ENCODE assay signal across 8 cellular contexts in genomic region chr20:32902456-32903420, GRCh38. TPM values are rescaled to one million over a fixed set of nuclear protein-coding genes. Genes with fewer than 3 reads are reported as not detected.
DNase-seq lines count a peak whose midpoint lies in the region; ATAC-seq, FAIRE-seq and TF ChIP-seq lines count a peak whose summit lies in the region.

No MANE protein-coding gene starts in this region.

- no peaks in the 10 kb centered on the region for H3K36me3 Mint-ChIP-seq in Caco-2 (ENCODE audit: insufficient read depth, unreplicated experiment)

- TF ChIP-seq CTCF in Caco-2 (IDR thresholded peaks at IDR 0.05; ENCODE audit: insufficient read depth in 1 of 2, low read depth in 1 of 2, low read length in 1 of 2, severe bottlenecking in 1 of 2, unreplicated experiment in 1 of 2) (peak; percentile 99 to 100), psoas muscle (IDR thresholded peaks at IDR 0.05) (peak; percentile 90)

- H3K27me3 ChIP-seq in Caco-2 (replicated peaks; ENCODE audit: control insufficient read depth, insufficient read depth, low read length) (no peaks in the 10 kb centered on the region), SJCRH30 (no peaks in the 10 kb centered on the region), psoas muscle (ENCODE audit: insufficient read depth in 3 of 3, low read length in 2 of 3) (no peaks in the 10 kb centered on the region)

- POLR2A ChIA-PET in Caco-2 (lab: Charles Lee): no interaction called here

- H3K9me3 ChIP-seq in Caco-2 (no peaks in the 10 kb centered on the region), SJCRH30 (replicated peaks) (no peaks in the 10 kb centered on the region), psoas muscle (no peaks in the 10 kb centered on the region)

- no TSS peak for BruUV-seq in Caco-2 (replicated peaks; lab: Mats Ljungman, UMichigan)

- no peaks in the 10 kb centered on the region for H3K9me3 Mint-ChIP-seq in Caco-2 (ENCODE audit: unreplicated experiment)

- 63 to 65% (median 64%) methylated on average over 25 of the region's 25 CpGs for WGBS in psoas muscle, 3 donors

- ATAC-seq in psoas muscle: peak; percentile 64 to 83 (median 72)

- H3K27ac ChIP-seq in SJCRH30: no peak overlapping the region
- no peak overlapping the region for H3K27ac ChIP-seq in psoas muscle

- DNase-seq in Caco-2 (peak; percentile 76 to 80), HTR-8/SVneo (ENCODE audit: insufficient read length, low spot score) (peak; percentile 87), SJCRH30 (peak; percentile 47 to 69), globus pallidus (ENCODE audit: low spot score) (peak; percentile 62), psoas muscle (peak; percentile 46 to 68), islet precursor cell (no peak), dedifferentiated amniotic fluid mesenchymal stem cell (ENCODE audit: extremely low spot score) (no peak)
- peak; percentile 89 for DNase-seq in activated effector memory CD4-positive, alpha-beta T cell treated with anti-CD3 and anti-CD28 coated beads, Interleukin-2, amount 50 U/mL, for 16 hours

- H3K36me3 ChIP-seq in Caco-2 (ENCODE audit: control insufficient read depth, insufficient read depth, low read length): no peaks in the 10 kb centered on the region
- no peaks in the 10 kb centered on the region for H3K36me3 ChIP-seq in SJCRH30
- no peaks in the 10 kb centered on the region for H3K36me3 ChIP-seq in psoas muscle (ENCODE audit: insufficient read depth in 1 of 2, low read depth in 1 of 2)

- H3K4me3 Mint-ChIP-seq in Caco-2 (ENCODE audit: unreplicated experiment): no peak overlapping the region

- H3K4me3 ChIP-seq in Caco-2 (ENCODE audit: low read depth, low read length): no peak overlapping the region
- H3K4me3 ChIP-seq in SJCRH30: no peak overlapping the region
- no peak overlapping the region for H3K4me3 ChIP-seq in psoas muscle

- CTCF ChIA-PET in Caco-2 (lab: Charles Lee): interaction anchor here (0.6 to 2.5 kb wide), 12 partner anchors 20 to 310 kb away, joined by 3 to 22 read pairs (median 5); no protein-coding TSS in a partner anchor

- no peaks in the 10 kb centered on the region for H3K4me1 Mint-ChIP-seq in Caco-2 (ENCODE audit: low read depth, unreplicated experiment)

- H3K4me1 ChIP-seq in Caco-2 (no peaks in the 10 kb centered on the region), SJCRH30 (peaks cover 13% of the 10 kb centered on the region; the same call in 1 of the 2 replicates), psoas muscle (no peaks in the 10 kb centered on the region)

- intact Hi-C loops in Caco-2 (cut with micrococcal nuclease; ENCODE audit: unreplicated experiment): loop anchor here (1.0 to 10.0 kb wide), 5 partner anchors 43 to 395 kb away; partner anchors contain the start of genes BPIFB2 and SUN5
- intact Hi-C loops in psoas muscle (cut with DNase I): loop anchor here (1.0 to 5.0 kb wide), 4 partner anchors 195 to 397 kb away; no protein-coding TSS in a partner anchor

- no peaks in the 10 kb centered on the region for H3K27me3 Mint-ChIP-seq in Caco-2 (ENCODE audit: insufficient read depth, unreplicated experiment)

- no peak overlapping the region for H3K27ac Mint-ChIP-seq in Caco-2 (ENCODE audit: unreplicated experiment)

- peak; percentile 87 for FAIRE-seq in HTR-8/SVneo (lab: Jason Lieb, UNC)

RNA-seq across cellular contexts. Expression of gene EFCAB8, which starts 44.0 kb away (rescaled TPM):
- total RNA-seq in Caco-2 (2022): 1.8 and 2.0 TPM in 2 replicates
- total RNA-seq in SJCRH30 (2014; rRNA removed; shearing (Covaris generic)): 0.28 and 0.58 TPM in 2 replicates
- under 1 TPM in 1 of 4 donors, not detected in 3; 0.08 TPM for total RNA-seq in psoas muscle
- polyA plus RNA-seq in psoas muscle: under 1 TPM in 2 of 3 donors, not detected in 1; 0.03 to 0.04 TPM

Comparison
In these comparisons a context has a peak if more than half of its experiments do, and no peak if none do; other contexts are left out.
1. DNase-seq: peak in Caco-2 (2 of 2), HTR-8/SVneo (single experiment), SJCRH30 (2 of 2), activated effector memory CD4-positive, alpha-beta T cell treated with anti-CD3 and anti-CD28 coated beads, Interleukin-2, amount 50 U/mL, for 16 hours (single experiment), globus pallidus (single experiment) and psoas muscle (2 of 2); none in islet precursor cell (single experiment) and dedifferentiated amniotic fluid mesenchymal stem cell (single experiment).